ENCODE assay signal across 1 cellular context in genomic region chr9:136688274-136689107, GRCh38.
TF ChIP-seq lines count a peak whose summit lies in the region.

No MANE protein-coding gene starts in this region.

TF ChIP-seq in HepG2, 621 proteins besides CTCF, POLR2A, EP300 and RAD21:
- 0 out of 2 replicates have a peak, but pooled peaks have one; percentile 22 for TF ChIP-seq FOXO4 (CRISPR knock-in tag; conservative IDR thresholded peaks at IDR 0.05)
- no peak for TF ChIP-seq NR2F1 (CRISPR knock-in tag; IDR thresholded peaks at IDR 0.05)
- peak; percentile 59; the same call in 1 of the 2 replicates for TF ChIP-seq ZNF121 (CRISPR knock-in tag; IDR thresholded peaks at IDR 0.05)
- TF ChIP-seq SAP130 (CRISPR knock-in tag; IDR thresholded peaks at IDR 0.05; ENCODE audit: low read depth): no peak
- no peak for TF ChIP-seq ZNF609 (CRISPR knock-in tag; IDR thresholded peaks at IDR 0.05; ENCODE audit: borderline replicate concordance)
